In the genomic region with DNA sequence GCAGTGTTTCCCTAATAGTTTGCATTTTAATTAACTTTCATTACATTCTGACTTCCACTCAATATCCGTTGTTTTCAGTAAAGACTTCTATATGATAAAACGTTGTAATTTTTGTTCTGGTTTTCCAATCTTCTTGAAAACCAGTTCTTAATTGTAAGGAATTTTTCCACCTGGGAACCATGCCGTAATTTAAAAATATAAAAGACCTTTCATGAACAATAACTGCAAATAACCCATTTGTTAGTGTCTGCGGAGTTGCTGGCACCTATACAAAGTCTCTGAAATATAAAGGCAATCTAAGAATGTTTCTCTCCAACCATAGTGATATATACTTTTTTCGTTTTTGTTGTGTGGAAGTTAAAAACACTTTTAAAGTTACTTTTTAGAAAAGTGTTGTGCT, we compare ENCODE assay signal across 23 cellular contexts. TPM values are rescaled to one million over a fixed set of nuclear protein-coding genes. Genes with fewer than 3 reads are reported as not detected.
DNase-seq lines count a peak whose midpoint lies in the region; ATAC-seq and TF ChIP-seq lines count a peak whose summit lies in the region.
"Had no signal": no experiment of that assay in that cellular context is flagged by ENCODE, and none has a peak within 500 bp of the region (broad histone marks: within the 10 kb centered on the region; RNA-seq: fewer than 3 reads in every experiment).

No MANE protein-coding gene starts in this region.

- H3K9me3 ChIP-seq in neuronal stem cell (replicated peaks in 1 of 2; ENCODE audit: control insufficient read depth in 2 of 2, insufficient read depth in 1 of 2, low read depth in 1 of 2, low read length in 2 of 2) = peaks cover 2 to 14% of the 10 kb centered on the region in 2 donors
- H3K9me3 ChIP-seq: prostate gland had no signal

- WGBS in neuronal stem cell (ENCODE audit: extremely low coverage in 2 of 2, insufficient read length in 2 of 2, insufficient replicate concordance in 1 of 2), 2 donors = no CpG with 5 or more reads among the region's 5 CpGs

- peaks cover 9% of the 10 kb centered on the region for H3K36me3 Mint-ChIP-seq in activated naive CD4-positive, alpha-beta T cell treated with anti-CD3 and anti-CD28 coated beads, Interleukin-2, amount 10 ng/mL, durations not matched to agents 7 days and 5 days
- peaks cover 10 to 42% of the 10 kb centered on the region in 2 donors for H3K36me3 Mint-ChIP-seq in activated naive CD4-positive, alpha-beta T cell treated with anti-CD3 and anti-CD28 coated beads, Interleukin-2, amount 50 U/mL, for 72 hours
- H3K36me3 Mint-ChIP-seq in IgD-negative memory B cell = no peaks in the 10 kb centered on the region

- H2BK15ac ChIP-seq in neuronal stem cell (ENCODE audit: low read length) = no peak overlapping the region

- no peak overlapping the region for H2BK12ac ChIP-seq in neuronal stem cell (ENCODE audit: low read length)

- CTCF ChIA-PET in activated naive CD4-positive, alpha-beta T cell treated with anti-CD3 and anti-CD28 coated beads, Interleukin-2, amount 10 ng/mL, durations not matched to agents 7 days and 5 days (lab: Charles Lee) = interaction anchor here (1.1 kb wide), 1 partner anchor 13 kb away, joined by 3 read pairs; no protein-coding TSS in a partner anchor

- no peak overlapping the region for H3K9ac ChIP-seq in neuronal stem cell (ENCODE audit: low read depth, low read length, poor library complexity)

- H3K27me3 ChIP-seq in dorsolateral prefrontal cortex (peaks cover 0 to 100% (median 80%) of the 10 kb centered on the region in 45 donors), neuronal stem cell (ENCODE audit: control insufficient read depth in 3 of 3, insufficient read depth in 3 of 3, low read depth in 1 of 3, low read length in 3 of 3) (peaks cover 68 to 88% (median 83%) of the 10 kb centered on the region in 3 experiments)

- no peak overlapping the region for H2AFZ ChIP-seq in neuronal stem cell (ENCODE audit: low read length)

- no peak overlapping the region for H3K14ac ChIP-seq in neuronal stem cell (ENCODE audit: low read length)

- no peak overlapping the region for H3K4me3 Mint-ChIP-seq in activated naive CD4-positive, alpha-beta T cell treated with anti-CD3 and anti-CD28 coated beads, Interleukin-2, amount 10 ng/mL, durations not matched to agents 7 days and 5 days
- H3K4me3 Mint-ChIP-seq in IgD-negative memory B cell = peak overlapping the region in 2 of 4 donors; percentile 49 to 61
- H3K4me3 Mint-ChIP-seq: activated CD4-positive, alpha-beta memory T cell treated with anti-CD3 and anti-CD28 coated beads for 36 hours had no signal

- TF ChIP-seq CTCF in dorsolateral prefrontal cortex (IDR thresholded peaks at IDR 0.05 in 54 of 56, conservative IDR thresholded peaks at IDR 0.05 in 2 of 56; ENCODE audit: low read depth in 1 of 56, partially characterized antibody in 56 of 56) = no peak

- no peaks in the 10 kb centered on the region for H3K79me1 ChIP-seq in neuronal stem cell (ENCODE audit: low read depth, low read length)

- H3K27me3 Mint-ChIP-seq in activated naive CD4-positive, alpha-beta T cell treated with anti-CD3 and anti-CD28 coated beads, Interleukin-2, amount 10 ng/mL, durations not matched to agents 7 days and 5 days = peaks cover 98% of the 10 kb centered on the region
- peaks cover 67% of the 10 kb centered on the region for H3K27me3 Mint-ChIP-seq in IgD-negative memory B cell

- H2BK5ac ChIP-seq in neuronal stem cell (ENCODE audit: low read length) = no peak overlapping the region

- no peak overlapping the region for H2BK120ac ChIP-seq in neuronal stem cell (ENCODE audit: low read depth, low read length)

- H3K27ac ChIP-seq in dorsolateral prefrontal cortex = peak overlapping the region in 34 of 59 donors; percentile 7 to 96 (median 87)
- H3K27ac ChIP-seq in neuronal stem cell (replicated peaks; ENCODE audit: low read length) = no peak overlapping the region
- H3K27ac ChIP-seq: neutrophil, prostate gland, sigmoid colon, upper lobe of left lung had no signal

- no peak overlapping the region for H2AK5ac ChIP-seq in neuronal stem cell (ENCODE audit: low read depth, low read length)

- no peak overlapping the region for H3K4me2 ChIP-seq in neuronal stem cell (ENCODE audit: insufficient read depth, low read length, poor library complexity, severe bottlenecking)

- no peak overlapping the region for H4K91ac ChIP-seq in neuronal stem cell (ENCODE audit: low read depth, low read length, poor library complexity)

- ATAC-seq in activated naive CD4-positive, alpha-beta T cell treated with anti-CD3 and anti-CD28 coated beads, Interleukin-2, amount 50 U/mL, for 72 hours = no peak
- ATAC-seq in HG03095 (IDR thresholded peaks at IDR 0.05; ENCODE audit: unreplicated experiment) (no peak), GM21529 (IDR thresholded peaks at IDR 0.05; ENCODE audit: unreplicated experiment) (no peak)

- no peak overlapping the region for H3K4ac ChIP-seq in neuronal stem cell (ENCODE audit: low read length)

- peaks cover 0 to 12% of the 10 kb centered on the region in 2 donors for H3K4me1 ChIP-seq in neuronal stem cell (ENCODE audit: control insufficient read depth in 2 of 2, insufficient read depth in 1 of 2, low read depth in 1 of 2, low read length in 2 of 2)
- H3K4me1 ChIP-seq: prostate gland had no signal

- peak overlapping the region in 22 of 59 donors; percentile 51 to 97 (median 88) for H3K4me3 ChIP-seq in dorsolateral prefrontal cortex
- no peak overlapping the region for H3K4me3 ChIP-seq in neuronal stem cell (ENCODE audit: low read length in 2 of 2)
- H3K4me3 ChIP-seq: prostate gland had no signal

- H4K8ac ChIP-seq in neuronal stem cell (ENCODE audit: low read depth, low read length) = no peak overlapping the region

- H3K27ac Mint-ChIP-seq in activated naive CD4-positive, alpha-beta T cell treated with anti-CD3 and anti-CD28 coated beads, Interleukin-2, amount 10 ng/mL, durations not matched to agents 7 days and 5 days = peak overlapping the region; percentile 75
- peak overlapping the region in 1 of 2 donors; percentile 50 for H3K27ac Mint-ChIP-seq in activated naive CD4-positive, alpha-beta T cell treated with anti-CD3 and anti-CD28 coated beads, Interleukin-2, amount 50 U/mL, for 72 hours
- H3K27ac Mint-ChIP-seq in IgD-negative memory B cell = peak overlapping the region; percentile 82 to 98 (median 83)
- H3K27ac Mint-ChIP-seq: activated CD4-positive, alpha-beta memory T cell treated with anti-CD3 and anti-CD28 coated beads for 36 hours had no signal

- no peak for DNase-seq in activated naive CD4-positive, alpha-beta T cell treated with anti-CD3 and anti-CD28 coated beads, Interleukin-2, amount 10 ng/mL, durations not matched to agents 7 days and 5 days
- no peak for DNase-seq in activated naive CD4-positive, alpha-beta T cell treated with anti-CD3 and anti-CD28 coated beads, Interleukin-2, amount 50 U/mL, for 72 hours (ENCODE audit: low spot score in 2 of 2)
- DNase-seq in dorsolateral prefrontal cortex (no peak), neuronal stem cell (ENCODE audit: low spot score) (peak; percentile 5), NOMO-1 treated with dmso at 0.1 percent for 144 hours (lab: John Stamatoyannopoulos, UW; ENCODE audit: unreplicated experiment) (no peak)
- DNase-seq: ACHN; activated CD4-positive, alpha-beta memory T cell treated with anti-CD3 and anti-CD28 coated beads for 36 hours; activated naive CD8-positive, alpha-beta T cell treated with anti-CD3 and anti-CD28 coated beads, Interleukin-2, amount 10 ng/mL, durations not matched to agents 7 days and 5 days; caudate nucleus; COR-L47; IMR-90; mammary epithelial cell; NCI-H1694; NCI-H446 treated with DMSO at 0.1 percent for 48 hours; SIG-M5; sigmoid colon; stimulated activated CD4-positive, alpha-beta T cell treated with anti-CD3 and anti-CD28 coated beads, Interleukin-4, amount 100 ng/mL, for 1 hour had no signal

- no peaks in the 10 kb centered on the region for H3K9me3 Mint-ChIP-seq in activated naive CD4-positive, alpha-beta T cell treated with anti-CD3 and anti-CD28 coated beads, Interleukin-2, amount 10 ng/mL, durations not matched to agents 7 days and 5 days
- peaks cover 0 to 12% of the 10 kb centered on the region in 2 donors for H3K9me3 Mint-ChIP-seq in activated naive CD4-positive, alpha-beta T cell treated with anti-CD3 and anti-CD28 coated beads, Interleukin-2, amount 50 U/mL, for 72 hours
- H3K9me3 Mint-ChIP-seq in IgD-negative memory B cell = peaks cover 4 to 16% (median 10%) of the 10 kb centered on the region in 3 donors
- H3K9me3 Mint-ChIP-seq: activated CD4-positive, alpha-beta memory T cell treated with anti-CD3 and anti-CD28 coated beads for 36 hours had no signal

- intact Hi-C loops in dorsolateral prefrontal cortex (cut with DNase I) = loop anchor here (10.0 kb wide), 4 partner anchors 201 to 451 kb away; partner anchors contain the start of gene FTCDNL1 (in 1 of the 2)

- H3K23ac ChIP-seq in neuronal stem cell (ENCODE audit: low read depth, low read length, poor library complexity) = no peak overlapping the region

- no peaks in the 10 kb centered on the region for H3K36me3 ChIP-seq in neuronal stem cell (replicated peaks in 1 of 2; ENCODE audit: control insufficient read depth in 2 of 2, insufficient read depth in 2 of 2, low read length in 2 of 2)
- H3K36me3 ChIP-seq: neutrophil, prostate gland, sigmoid colon, upper lobe of left lung had no signal

- no peak overlapping the region for H3K18ac ChIP-seq in neuronal stem cell (ENCODE audit: low read length)

- H3K4me1 Mint-ChIP-seq in activated naive CD4-positive, alpha-beta T cell treated with anti-CD3 and anti-CD28 coated beads, Interleukin-2, amount 10 ng/mL, durations not matched to agents 7 days and 5 days = peaks cover 20% of the 10 kb centered on the region
- peaks cover 6 to 9% (median 8%) of the 10 kb centered on the region in 3 donors for H3K4me1 Mint-ChIP-seq in IgD-negative memory B cell

RNA-seq across cellular contexts. Expression of gene SATB2, which starts 7.7 kb away (rescaled TPM):
- under 1 TPM in 1 of 2 donors, not detected in 1; 0.21 TPM for total RNA-seq in activated naive CD4-positive, alpha-beta T cell treated with anti-CD3 and anti-CD28 coated beads, Interleukin-2, amount 50 U/mL, for 72 hours
- polyA plus RNA-seq in IgD-negative memory B cell = not detected
- 100 to 1,000 TPM in 117 of 120 experiments, 10 to 100 TPM in 3; 77.2 to 202 (median 149) TPM for total RNA-seq in dorsolateral prefrontal cortex
- 3.7 TPM for polyA plus RNA-seq in neuronal stem cell (2013, experiment 1 of 2)
- polyA plus RNA-seq in neuronal stem cell (2013, experiment 2 of 2) = 3.7 TPM

Comparison
In these comparisons a context has a peak if more than half of its experiments do, and no peak if none do; other contexts are left out.
1. RNA of gene SATB2, which starts 7.7 kb away (total RNA-seq): 77.2 to 202 TPM in dorsolateral prefrontal cortex; 0.21 TPM in activated naive CD4-positive, alpha-beta T cell treated with anti-CD3 and anti-CD28 coated beads, Interleukin-2, amount 50 U/mL, for 72 hours; every median in the first group is over 10 times any median in the second.